Comparison of ENCODE assay signal across 12 cellular contexts in the genomic region with DNA sequence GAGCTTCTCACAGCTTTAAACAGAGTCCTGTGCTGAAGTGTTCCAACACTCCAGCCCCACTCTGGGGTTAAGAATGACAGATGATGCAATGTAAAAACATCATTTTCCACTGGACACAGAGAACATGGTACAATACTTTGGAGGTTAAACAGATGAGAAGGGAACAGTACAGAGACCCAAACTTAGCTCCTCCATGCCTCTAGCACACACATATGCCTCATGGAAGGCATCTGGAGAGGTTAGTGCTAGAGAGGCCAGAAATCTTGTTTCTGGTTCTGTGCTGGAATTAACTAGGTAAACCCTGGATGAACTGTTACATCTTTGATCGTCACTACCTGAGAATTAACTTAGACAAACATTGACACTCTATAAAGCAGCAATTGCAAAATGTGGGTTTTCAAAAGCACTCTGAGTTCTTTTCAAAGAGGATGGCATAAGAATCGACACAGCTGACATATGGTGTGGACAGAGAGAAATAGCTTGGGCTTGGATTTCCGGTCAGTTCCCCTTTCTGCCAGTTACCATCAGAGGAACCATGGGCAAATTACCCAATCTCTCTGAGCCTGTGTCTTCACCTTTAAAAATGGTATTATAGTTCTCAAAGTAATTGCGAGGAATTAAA.
DNase-seq lines count a peak whose midpoint lies in the region; ATAC-seq and TF ChIP-seq lines count a peak whose summit lies in the region.
"Had no signal": no experiment of that assay in that cellular context is flagged by ENCODE, and none has a peak within 500 bp of the region (broad histone marks: within the 10 kb centered on the region; RNA-seq: fewer than 3 reads in every experiment).

No MANE protein-coding gene starts in this region.

- no peak for TF ChIP-seq CTCF in RWPE2 (IDR thresholded peaks at IDR 0.05; ENCODE audit: poor library complexity, severe bottlenecking)
- no peak for TF ChIP-seq CTCF in dorsolateral prefrontal cortex (IDR thresholded peaks at IDR 0.05 in 54 of 56, conservative IDR thresholded peaks at IDR 0.05 in 2 of 56; ENCODE audit: low read depth in 1 of 56, partially characterized antibody in 56 of 56)
- no peak for TF ChIP-seq CTCF in transverse colon (IDR thresholded peaks at IDR 0.05)
- TF ChIP-seq CTCF in GM23338 (conservative IDR thresholded peaks at IDR 0.05; ENCODE audit: low read depth in 2 of 2): no peak

- no peak for DNase-seq in RWPE2 (ENCODE audit: low spot score)
- no peak for DNase-seq in dorsolateral prefrontal cortex
- DNase-seq in transverse colon: no peak
- no peak for DNase-seq in activated T-cell treated with anti-CD3 and anti-CD28 coated beads, Interleukin-2, amount 50 U/mL, for 24 hours
- DNase-seq in dermis blood vessel endothelial cell: no peak
- DNase-seq in GM23338 (ENCODE audit: low spot score): no peak
- DNase-seq in naive thymus-derived CD8-positive, alpha-beta T cell: no peak
- DNase-seq: activated naive CD4-positive, alpha-beta T cell treated with anti-CD3 and anti-CD28 coated beads, Interleukin-2, amount 10 ng/mL, durations not matched to agents 7 days and 5 days; DMS 273 treated with DMSO at 0.1 percent for 48 hours; naive B cell; NCI-H526 treated with DMSO at 0.1 percent for 48 hours had no signal

- no peak overlapping the region for H3K27ac Mint-ChIP-seq in activated T-cell treated with anti-CD3 and anti-CD28 coated beads, Interleukin-2, amount 50 U/mL, for 24 hours
- no peak overlapping the region for H3K27ac Mint-ChIP-seq in GM23338
- no peak overlapping the region for H3K27ac Mint-ChIP-seq in naive thymus-derived CD8-positive, alpha-beta T cell
- H3K27ac Mint-ChIP-seq: activated naive CD4-positive, alpha-beta T cell treated with anti-CD3 and anti-CD28 coated beads, Interleukin-2, amount 10 ng/mL, durations not matched to agents 7 days and 5 days had no signal

- H3K9ac ChIP-seq in mucosa of rectum (ENCODE audit: low read depth in 1 of 2, low read length in 2 of 2): no peak overlapping the region

- TF ChIP-seq POLR2A in transverse colon (IDR thresholded peaks at IDR 0.05): no peak

- intact Hi-C loops in dorsolateral prefrontal cortex (cut with DNase I) (no loop called here), transverse colon (cut with DNase I; ENCODE audit: low total_unique reads) (no loop called here)

- no peaks in the 10 kb centered on the region for H3K36me3 ChIP-seq in RWPE2 (ENCODE audit: low read depth)
- H3K36me3 ChIP-seq in mucosa of rectum (ENCODE audit: control insufficient read depth in 2 of 2, insufficient read depth in 2 of 2, low read length in 2 of 2): no peaks in the 10 kb centered on the region
- no peaks in the 10 kb centered on the region for H3K36me3 ChIP-seq in transverse colon
- no peaks in the 10 kb centered on the region for H3K36me3 ChIP-seq in GM23338 (ENCODE audit: insufficient read depth)

- no peaks in the 10 kb centered on the region for H4K20me1 ChIP-seq in GM23338 (replicated peaks; ENCODE audit: insufficient read depth)

- H3K9me2 ChIP-seq in GM23338 (ENCODE audit: insufficient read depth): no peaks in the 10 kb centered on the region

- H3K9me3 Mint-ChIP-seq in activated T-cell treated with anti-CD3 and anti-CD28 coated beads, Interleukin-2, amount 50 U/mL, for 24 hours: no peaks in the 10 kb centered on the region
- no peaks in the 10 kb centered on the region for H3K9me3 Mint-ChIP-seq in GM23338
- H3K9me3 Mint-ChIP-seq in naive thymus-derived CD8-positive, alpha-beta T cell: no peaks in the 10 kb centered on the region
- H3K9me3 Mint-ChIP-seq: activated naive CD4-positive, alpha-beta T cell treated with anti-CD3 and anti-CD28 coated beads, Interleukin-2, amount 10 ng/mL, durations not matched to agents 7 days and 5 days; naive B cell had no signal

- H3K27me3 Mint-ChIP-seq in activated T-cell treated with anti-CD3 and anti-CD28 coated beads, Interleukin-2, amount 50 U/mL, for 24 hours: no peaks in the 10 kb centered on the region
- no peaks in the 10 kb centered on the region for H3K27me3 Mint-ChIP-seq in GM23338 (ENCODE audit: insufficient read depth, low read depth, poor library complexity)
- H3K27me3 Mint-ChIP-seq in naive thymus-derived CD8-positive, alpha-beta T cell: peaks cover 0 to 7% (median 0%) of the 10 kb centered on the region in 5 donors
- H3K27me3 Mint-ChIP-seq: activated naive CD4-positive, alpha-beta T cell treated with anti-CD3 and anti-CD28 coated beads, Interleukin-2, amount 10 ng/mL, durations not matched to agents 7 days and 5 days; naive B cell had no signal

- H3K27me3 ChIP-seq in RWPE2 (ENCODE audit: insufficient read depth, poor library complexity, severe bottlenecking) (no peaks in the 10 kb centered on the region), dorsolateral prefrontal cortex (no peaks in the 10 kb centered on the region), mucosa of rectum (ENCODE audit: control insufficient read depth in 2 of 2, insufficient read depth in 2 of 2, low read length in 2 of 2) (no peaks in the 10 kb centered on the region), transverse colon (no peaks in the 10 kb centered on the region), GM23338 (ENCODE audit: insufficient read depth) (no peaks in the 10 kb centered on the region)

- in situ Hi-C loops in transverse colon (cut with MboI; ENCODE audit: low pct_ligation_motif_present in 1 of 4, low pct_unique_long_range_greater_than_20kb in 1 of 4, low sequenced_read_pairs in 3 of 4): no loop called here

- H3K9me3 ChIP-seq in RWPE2 (ENCODE audit: severe bottlenecking): no peaks in the 10 kb centered on the region
- no peaks in the 10 kb centered on the region for H3K9me3 ChIP-seq in mucosa of rectum (ENCODE audit: control insufficient read depth in 2 of 2, low read length in 2 of 2)
- H3K9me3 ChIP-seq in transverse colon: no peaks in the 10 kb centered on the region

- H3K4me2 ChIP-seq in GM23338: no peak overlapping the region

- H3K4me1 ChIP-seq in RWPE2 (ENCODE audit: insufficient read depth, poor library complexity, severe bottlenecking) (no peaks in the 10 kb centered on the region), mucosa of rectum (ENCODE audit: control insufficient read depth in 2 of 2, insufficient read depth in 2 of 2, low read length in 2 of 2) (peaks cover 11 to 37% of the 10 kb centered on the region in 2 donors), transverse colon (peaks cover 10 to 50% (median 26%) of the 10 kb centered on the region in 4 donors), GM23338 (ENCODE audit: insufficient read depth) (no peaks in the 10 kb centered on the region; the same call in 1 of the 2 replicates)

- H3K79me2 ChIP-seq in GM23338 (replicated peaks; ENCODE audit: insufficient read depth): no peaks in the 10 kb centered on the region

- H3K4me3 Mint-ChIP-seq in activated T-cell treated with anti-CD3 and anti-CD28 coated beads, Interleukin-2, amount 50 U/mL, for 24 hours: no peak overlapping the region
- no peak overlapping the region for H3K4me3 Mint-ChIP-seq in GM23338
- no peak overlapping the region for H3K4me3 Mint-ChIP-seq in naive thymus-derived CD8-positive, alpha-beta T cell
- H3K4me3 Mint-ChIP-seq: activated naive CD4-positive, alpha-beta T cell treated with anti-CD3 and anti-CD28 coated beads, Interleukin-2, amount 10 ng/mL, durations not matched to agents 7 days and 5 days; naive B cell had no signal

- ATAC-seq in RWPE2 (ENCODE audit: low read depth) (0 out of 3 replicates have a peak, but pooled peaks have one; percentile 10), GM23338 (no peak)
- ATAC-seq in naive thymus-derived CD8-positive, alpha-beta T cell: no peak

- no peak overlapping the region for H3K27ac ChIP-seq in RWPE2 (ENCODE audit: poor library complexity, severe bottlenecking)
- H3K27ac ChIP-seq in dorsolateral prefrontal cortex: peak overlapping the region in 49 of 59 donors; percentile 2 to 84 (median 63)
- peak overlapping the region; percentile 58 to 72 for H3K27ac ChIP-seq in mucosa of rectum (ENCODE audit: low read depth in 2 of 2, low read length in 2 of 2)
- H3K27ac ChIP-seq in transverse colon: peak overlapping the region; percentile 50 to 78 (median 72)
- no peak overlapping the region for H3K27ac ChIP-seq in GM23338 (ENCODE audit: low read depth)

- peaks cover 2% of the 10 kb centered on the region for H3K4me1 Mint-ChIP-seq in activated T-cell treated with anti-CD3 and anti-CD28 coated beads, Interleukin-2, amount 50 U/mL, for 24 hours (ENCODE audit: low read depth)
- H3K4me1 Mint-ChIP-seq in GM23338: peaks cover under 1% of the 10 kb centered on the region; the same call in 2 of the 3 replicates
- H3K4me1 Mint-ChIP-seq in naive thymus-derived CD8-positive, alpha-beta T cell: no peaks in the 10 kb centered on the region
- H3K4me1 Mint-ChIP-seq: naive B cell had no signal

- no peak overlapping the region for H2AFZ ChIP-seq in GM23338

- no peaks in the 10 kb centered on the region for H3K36me3 Mint-ChIP-seq in activated T-cell treated with anti-CD3 and anti-CD28 coated beads, Interleukin-2, amount 50 U/mL, for 24 hours (ENCODE audit: low read depth)
- H3K36me3 Mint-ChIP-seq in GM23338 (ENCODE audit: low read depth): no peaks in the 10 kb centered on the region
- H3K36me3 Mint-ChIP-seq in naive thymus-derived CD8-positive, alpha-beta T cell: no peaks in the 10 kb centered on the region
- H3K36me3 Mint-ChIP-seq: activated naive CD4-positive, alpha-beta T cell treated with anti-CD3 and anti-CD28 coated beads, Interleukin-2, amount 10 ng/mL, durations not matched to agents 7 days and 5 days; naive B cell had no signal

- POLR2A ChIA-PET in naive thymus-derived CD8-positive, alpha-beta T cell (lab: Charles Lee): no interaction called here

- H3F3A ChIP-seq in GM23338 (replicated peaks; ENCODE audit: low read depth): no peaks in the 10 kb centered on the region

- H3K4me3 ChIP-seq in RWPE2 (ENCODE audit: severe bottlenecking) (no peak overlapping the region), dorsolateral prefrontal cortex (no peak overlapping the region), mucosa of rectum (ENCODE audit: low read length in 2 of 2) (no peak overlapping the region), transverse colon (no peak overlapping the region), GM23338 (no peak overlapping the region)

- TF ChIP-seq EP300 in transverse colon (IDR thresholded peaks at IDR 0.05; ENCODE audit: low read depth): peak; percentile 64

- 72 to 88% methylated on average over 3 to 4 of the region's 4 CpGs for WGBS in transverse colon (ENCODE audit: low coverage in 1 of 2), 2 donors

TF ChIP-seq in GM23338, 12 proteins besides CTCF, POLR2A, EP300 and RAD21:
- TF ChIP-seq EZH2 (IDR thresholded peaks at IDR 0.05; ENCODE audit: low read depth, unreplicated experiment): no peak

Comparison
In these comparisons a context has a peak if more than half of its experiments do, and no peak if none do; other contexts are left out.
1. H3K27ac ChIP-seq: peak in dorsolateral prefrontal cortex (49 of 59), mucosa of rectum (2 of 2) and transverse colon (4 of 4); none in RWPE2 (single experiment) and GM23338 (single experiment).